ENCODE assay signal across 20 cellular contexts in the genomic region with DNA sequence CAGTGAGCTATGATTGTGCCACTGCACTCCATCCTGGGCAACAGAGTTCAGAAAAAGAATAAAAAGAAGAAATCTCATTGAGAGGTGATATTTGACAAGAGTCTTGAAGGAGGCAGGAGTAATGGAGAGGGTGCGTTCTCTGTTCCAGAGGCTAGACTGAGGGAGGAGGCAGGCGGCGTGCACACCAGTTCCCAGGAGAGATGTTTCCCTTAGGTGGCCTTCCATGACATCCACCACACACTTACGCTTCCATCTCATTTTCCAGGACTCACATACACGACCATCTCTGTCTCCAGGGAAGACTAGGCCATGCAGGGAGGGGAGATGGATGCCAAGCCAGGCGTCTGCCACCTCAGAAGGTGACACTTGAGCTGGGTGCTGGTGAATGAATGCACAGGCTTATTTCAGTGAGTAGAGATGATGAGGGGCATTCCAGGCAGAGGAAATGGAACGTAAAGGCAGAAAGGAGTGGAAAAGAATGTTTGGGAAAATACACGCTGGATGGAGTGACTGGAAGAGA.
"Had no signal": no experiment of that assay in that cellular context is flagged by ENCODE, and none has a peak within 500 bp of the region (broad histone marks: within the 10 kb centered on the region; RNA-seq: fewer than 3 reads in every experiment).

No MANE protein-coding gene starts in this region.

- H3K9me3 Mint-ChIP-seq: immature natural killer cell; naive thymus-derived CD8-positive, alpha-beta T cell; stimulated activated effector memory CD8-positive, alpha-beta T cell treated with anti-CD3 and anti-CD28 coated beads, Interleukin-12 subunit alpha, Interleukin-12 subunit beta, amount 100 ng/mL, for 72 hours had no signal

- H3K27ac Mint-ChIP-seq: immature natural killer cell; naive thymus-derived CD8-positive, alpha-beta T cell; stimulated activated effector memory CD8-positive, alpha-beta T cell treated with anti-CD3 and anti-CD28 coated beads, Interleukin-12 subunit alpha, Interleukin-12 subunit beta, amount 100 ng/mL, for 72 hours had no signal

- ATAC-seq: gastroesophageal sphincter; left cardiac atrium; left ventricle myocardium superior; naive thymus-derived CD8-positive, alpha-beta T cell; right cardiac atrium; stimulated activated effector memory CD8-positive, alpha-beta T cell treated with anti-CD3 and anti-CD28 coated beads, Interleukin-12 subunit alpha, Interleukin-12 subunit beta, amount 100 ng/mL, for 72 hours; stimulated activated naive CD8-positive, alpha-beta T cell treated with anti-CD3 and anti-CD28 coated beads, Interleukin-15, Interleukin-2, amounts not matched to agents 100 U/mL and 50 U/mL, for 24 hours had no signal

- H3K36me3 Mint-ChIP-seq: immature natural killer cell; naive thymus-derived CD8-positive, alpha-beta T cell; stimulated activated effector memory CD8-positive, alpha-beta T cell treated with anti-CD3 and anti-CD28 coated beads, Interleukin-12 subunit alpha, Interleukin-12 subunit beta, amount 100 ng/mL, for 72 hours had no signal

- DNase-seq: effector memory CD4-positive, alpha-beta T cell; esophagus squamous epithelium; foreskin fibroblast; glutamatergic neuron; immature natural killer cell; kidney; left cardiac atrium; left ventricle myocardium superior; mesenchymal stem cell; naive thymus-derived CD8-positive, alpha-beta T cell; ovary; stimulated activated CD4-positive, alpha-beta T cell treated with anti-CD3 and anti-CD28 coated beads, Interleukin-4, amount 100 ng/mL, for 1 hour; stimulated activated CD8-positive, alpha-beta memory T cell treated with anti-CD3 and anti-CD28 coated beads, Interleukin-4, amount 100 ng/mL, for 48 hours; stimulated activated naive CD8-positive, alpha-beta T cell treated with anti-CD3 and anti-CD28 coated beads, Interleukin-15, Interleukin-2, amounts not matched to agents 100 U/mL and 50 U/mL, for 24 hours; tibial artery had no signal

- H3K9me3 ChIP-seq: esophagus squamous epithelium, gastroesophageal sphincter, ovary, tibial artery had no signal

- H3K4me3 ChIP-seq: esophagus squamous epithelium, gastroesophageal sphincter, lung, ovary, tibial artery had no signal

- H3K27ac ChIP-seq: epithelial cell of prostate, esophagus squamous epithelium, gastroesophageal sphincter, ovary, tibial artery had no signal

- H3K36me3 ChIP-seq: esophagus squamous epithelium, gastroesophageal sphincter, ovary, tibial artery had no signal

- H3K27me3 ChIP-seq: esophagus squamous epithelium, gastroesophageal sphincter, ovary had no signal

- H3K4me3 Mint-ChIP-seq: immature natural killer cell; naive thymus-derived CD8-positive, alpha-beta T cell; stimulated activated effector memory CD8-positive, alpha-beta T cell treated with anti-CD3 and anti-CD28 coated beads, Interleukin-12 subunit alpha, Interleukin-12 subunit beta, amount 100 ng/mL, for 72 hours had no signal
